Comparison of ENCODE assay signal across 1 cellular context in genomic region chr1:16174261-16174871, GRCh38.
TF ChIP-seq lines count a peak whose summit lies in the region.

No MANE protein-coding gene starts in this region.

TF ChIP-seq in HCT116, 20 proteins besides CTCF, POLR2A, EP300 and RAD21:
- TF ChIP-seq FOSL1 (IDR thresholded peaks at IDR 0.05; ENCODE audit: low read depth) (no peak), ZNF274 (IDR thresholded peaks at IDR 0.05; ENCODE audit: low read depth, low read length) (no peak), ELF1 (IDR thresholded peaks at IDR 0.05; ENCODE audit: borderline replicate concordance, low read depth) (no peak), JUND (IDR thresholded peaks at IDR 0.05) (no peak), SRF (IDR thresholded peaks at IDR 0.05; ENCODE audit: low read depth) (no peak), ZBTB33 (IDR thresholded peaks at IDR 0.05; ENCODE audit: extremely low read depth, insufficient replicate concordance, low read length) (no peak), MAX (IDR thresholded peaks at IDR 0.05) (no peak), ZFX (IDR thresholded peaks at IDR 0.05) (no peak), SP1 (IDR thresholded peaks at IDR 0.05; ENCODE audit: low read depth) (no peak), ATF3 (IDR thresholded peaks at IDR 0.05) (no peak), POLR2AphosphoS5 (IDR thresholded peaks at IDR 0.05; ENCODE audit: low read depth, low read length) (no peak), TCF7L2 (IDR thresholded peaks at IDR 0.05; ENCODE audit: borderline replicate concordance, extremely low read depth, insufficient read depth, insufficient read length) (no peak), CEBPB (IDR thresholded peaks at IDR 0.05; ENCODE audit: low read depth) (no peak), YY1 (IDR thresholded peaks at IDR 0.05; ENCODE audit: extremely low read depth, insufficient replicate concordance, low read depth, low read length) (no peak), EZH2phosphoT487 (IDR thresholded peaks at IDR 0.05; ENCODE audit: borderline replicate concordance) (no peak), EZH2 (IDR thresholded peaks at IDR 0.05) (no peak), REST (IDR thresholded peaks at IDR 0.05; ENCODE audit: low read depth) (no peak)
